8 cellular contexts compared by ENCODE assay signal in the genomic region with DNA sequence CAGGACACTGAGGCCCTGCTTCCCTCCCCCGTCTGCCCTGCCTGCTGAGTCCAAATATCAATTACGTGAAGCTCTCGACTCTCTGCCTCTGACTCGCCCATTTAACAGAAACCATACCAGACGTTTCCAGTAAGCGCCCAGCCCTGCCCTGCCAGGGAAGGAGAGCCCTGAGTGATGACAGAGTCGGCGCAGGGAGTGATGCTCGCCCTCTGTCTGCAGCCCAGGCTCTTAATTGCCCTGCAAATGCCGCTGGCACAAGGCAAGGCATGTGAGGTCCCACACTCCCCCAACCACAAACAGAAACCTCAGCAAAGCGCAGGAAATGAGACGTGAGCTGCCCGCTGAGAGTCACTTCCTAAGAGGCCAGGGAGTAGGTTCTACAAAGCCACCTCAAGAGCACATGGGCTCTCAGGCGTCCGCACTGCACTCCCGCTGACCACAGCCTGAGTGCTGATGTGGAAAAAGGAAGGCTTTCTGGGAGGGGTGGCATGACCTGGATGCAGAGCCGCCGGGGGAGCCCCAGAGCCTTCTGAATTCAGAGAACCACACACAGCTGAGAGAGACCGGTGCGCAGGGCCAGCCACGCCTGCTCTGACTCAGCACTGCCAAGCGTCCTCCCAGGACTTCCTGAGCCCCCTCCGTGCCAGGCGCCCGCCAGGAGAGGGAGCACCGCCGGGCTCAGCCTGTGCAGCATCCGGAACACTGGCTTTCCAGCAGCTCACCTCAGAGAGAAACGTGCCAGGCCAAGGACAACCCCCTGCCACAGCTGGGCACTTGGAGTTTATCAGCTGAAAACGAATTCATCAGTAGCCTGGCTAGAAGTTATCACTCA. TPM values are rescaled to one million over a fixed set of nuclear protein-coding genes. Genes with fewer than 3 reads are reported as not detected.
DNase-seq lines count a peak whose midpoint lies in the region; ATAC-seq lines count a peak whose summit lies in the region.

No MANE protein-coding gene starts in this region.

- peak; percentile 56 for ATAC-seq in GM21390 (IDR thresholded peaks at IDR 0.05; ENCODE audit: unreplicated experiment)

- peak; percentile 61 for DNase-seq in DMS153 (lab: John Stamatoyannopoulos, UW)
- peak; percentile 47 for DNase-seq in HuH-7 (ENCODE audit: low spot score)
- peak; percentile 88 for DNase-seq in SIG-M5 treated with dmso at 0.1 percent for 504 hours (lab: John Stamatoyannopoulos, UW; ENCODE audit: unreplicated experiment)
- peak; percentile 86 for DNase-seq in activated naive CD4-positive, alpha-beta T cell treated with Interleukin-2 at 50 U/mL for 16 hours
- peak; percentile 31 for DNase-seq in germinal center (ENCODE audit: low spot score)
- DNase-seq in occipital lobe (lab: John Stamatoyannopoulos, UW), result peak; percentile 82
- DNase-seq in superior temporal gyrus (ENCODE audit: extremely low spot score), result peak; percentile 65

RNA-seq across cellular contexts. Expression of a gene that starts 5.3 kb away (rescaled TPM):
- 3.7 TPM for total RNA-seq in occipital lobe

RNA-seq across cellular contexts. Expression of a gene that starts 5.7 kb away (rescaled TPM):
- total RNA-seq in occipital lobe, result not detected

RNA-seq across cellular contexts. Expression of a gene that starts 55.8 kb away (rescaled TPM):
- total RNA-seq in occipital lobe, result 29.6 TPM

Comparison
In these comparisons a context has a peak if more than half of its experiments do, and no peak if none do; other contexts are left out.
1. Peak in every context shown above with its lines: DNase-seq and ATAC-seq.
2. DNase-seq: peak in every context shown above with its lines; median percentile 88 in SIG-M5 treated with dmso at 0.1 percent for 504 hours; 86 in activated naive CD4-positive, alpha-beta T cell treated with Interleukin-2 at 50 U/mL for 16 hours; 82 in occipital lobe; 65 in superior temporal gyrus; 61 in DMS153; 47 in HuH-7; 31 in germinal center.